13 cellular contexts compared by ENCODE assay signal in genomic region chrX:69015156-69015555, GRCh38.
"Had no signal": no experiment of that assay in that cellular context is flagged by ENCODE, and none has a peak within 500 bp of the region (broad histone marks: within the 10 kb centered on the region; RNA-seq: fewer than 3 reads in every experiment).

No MANE protein-coding gene starts in this region.

- H3K4me3 Mint-ChIP-seq: activated B cell treated with CpG ODN at 0.5 μM for 24 hours; activated CD4-positive, alpha-beta T cell treated with anti-CD3 and anti-CD28 coated beads, Interleukin-2, amount 10 ng/mL, durations not matched to agents 24 days and 14 days; activated T-cell treated with anti-CD3 and anti-CD28 coated beads, Interleukin-2, amount 50 U/mL, for 72 hours; natural killer cell treated with Interleukin-12 subunit alpha and Interleukin-12 subunit beta and Interleukin-15 and Interleukin-18, amount 100 ng/mL, for 72 hours had no signal

- ATAC-seq: activated T-cell treated with anti-CD3 and anti-CD28 coated beads, Interleukin-2, amount 50 U/mL, for 72 hours had no signal

- DNase-seq: activated B cell treated with CpG ODN at 0.5 μM for 24 hours; activated CD4-positive, alpha-beta T cell treated with anti-CD3 and anti-CD28 coated beads, Interleukin-2, amount 10 ng/mL, durations not matched to agents 24 days and 14 days; activated CD8-positive, alpha-beta memory T cell treated with anti-CD3 and anti-CD28 coated beads, Interleukin-2, amount 50 U/mL, for 48 hours; activated T-cell treated with anti-CD3 and anti-CD28 coated beads, Interleukin-2, amount 50 U/mL, for 72 hours; anterior cingulate cortex; erythroblast; occipital lobe; stimulated activated CD4-positive, alpha-beta T cell treated with anti-CD3 and anti-CD28 coated beads, Interleukin-12 subunit alpha, Interleukin-12 subunit beta, amount 100 ng/mL, for 4 hours; stimulated activated CD4-positive, alpha-beta T cell treated with anti-CD3 and anti-CD28 coated beads, Interleukin-2, amount 100 ng/mL, for 24 hours; stomach; T-helper 2 cell had no signal

- H3K4me1 Mint-ChIP-seq: activated B cell treated with CpG ODN at 0.5 μM for 24 hours; activated CD4-positive, alpha-beta T cell treated with anti-CD3 and anti-CD28 coated beads, Interleukin-2, amount 10 ng/mL, durations not matched to agents 24 days and 14 days had no signal

- H3K36me3 ChIP-seq: stomach had no signal

- H3K27ac Mint-ChIP-seq: activated B cell treated with CpG ODN at 0.5 μM for 24 hours; activated CD4-positive, alpha-beta T cell treated with anti-CD3 and anti-CD28 coated beads, Interleukin-2, amount 10 ng/mL, durations not matched to agents 24 days and 14 days; activated T-cell treated with anti-CD3 and anti-CD28 coated beads, Interleukin-2, amount 50 U/mL, for 72 hours; natural killer cell treated with Interleukin-12 subunit alpha and Interleukin-12 subunit beta and Interleukin-15 and Interleukin-18, amount 100 ng/mL, for 72 hours had no signal

- FAIRE-seq: islet of Langerhans had no signal

- H3K9me3 Mint-ChIP-seq: activated B cell treated with CpG ODN at 0.5 μM for 24 hours; activated CD4-positive, alpha-beta T cell treated with anti-CD3 and anti-CD28 coated beads, Interleukin-2, amount 10 ng/mL, durations not matched to agents 24 days and 14 days; activated T-cell treated with anti-CD3 and anti-CD28 coated beads, Interleukin-2, amount 50 U/mL, for 72 hours; natural killer cell treated with Interleukin-12 subunit alpha and Interleukin-12 subunit beta and Interleukin-15 and Interleukin-18, amount 100 ng/mL, for 72 hours had no signal

- H3K27me3 Mint-ChIP-seq: activated B cell treated with CpG ODN at 0.5 μM for 24 hours; activated CD4-positive, alpha-beta T cell treated with anti-CD3 and anti-CD28 coated beads, Interleukin-2, amount 10 ng/mL, durations not matched to agents 24 days and 14 days had no signal

- H3K36me3 Mint-ChIP-seq: natural killer cell treated with Interleukin-12 subunit alpha and Interleukin-12 subunit beta and Interleukin-15 and Interleukin-18, amount 100 ng/mL, for 72 hours had no signal

- H3K9me3 ChIP-seq: stomach had no signal

- H3K4me3 ChIP-seq: stomach had no signal
